17 cellular contexts compared by ENCODE assay signal in the genomic region with DNA sequence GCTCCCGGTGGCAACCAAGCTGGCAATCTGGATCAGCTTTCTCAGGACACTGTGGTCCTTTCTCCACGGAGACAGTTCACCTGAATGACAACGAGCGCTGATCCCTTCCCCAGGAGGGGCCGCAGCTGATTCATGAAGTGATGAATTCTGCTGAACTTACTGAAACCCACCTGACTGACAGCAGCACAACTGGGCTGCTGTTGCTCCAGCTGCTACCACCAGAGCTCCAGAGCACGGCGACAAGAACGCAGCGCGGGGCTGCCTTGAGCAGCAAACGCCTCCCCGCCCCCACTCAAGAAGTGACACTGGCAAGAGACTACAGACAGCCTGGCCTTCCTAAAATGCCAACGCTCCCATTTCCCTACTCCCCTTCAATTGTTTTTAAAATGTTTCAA. TPM values are rescaled to one million over a fixed set of nuclear protein-coding genes. Genes with fewer than 3 reads are reported as not detected.
DNase-seq lines count a peak whose midpoint lies in the region; ATAC-seq and TF ChIP-seq lines count a peak whose summit lies in the region.
"Had no signal": no experiment of that assay in that cellular context is flagged by ENCODE, and none has a peak within 500 bp of the region (broad histone marks: within the 10 kb centered on the region; RNA-seq: fewer than 3 reads in every experiment).

No MANE protein-coding gene starts in this region.

- H4K8ac ChIP-seq in trophoblast cell (ENCODE audit: low read depth, low read length), result no peak overlapping the region

- peaks cover 2% of the 10 kb centered on the region for H3K9me3 ChIP-seq in trophoblast cell (ENCODE audit: insufficient read depth, low read depth, low read length)
- no peaks in the 10 kb centered on the region for H3K9me3 ChIP-seq in upper lobe of right lung
- H3K9me3 ChIP-seq: left lung, neutrophil had no signal

- no peaks in the 10 kb centered on the region for H3K27me3 ChIP-seq in trophoblast cell (ENCODE audit: insufficient read depth, low read length)
- H3K27me3 ChIP-seq in upper lobe of right lung, result no peaks in the 10 kb centered on the region
- H3K27me3 ChIP-seq: left lung had no signal

- no peak overlapping the region for H2AK5ac ChIP-seq in trophoblast cell (ENCODE audit: low read length)

- peaks cover 40 to 48% of the 10 kb centered on the region in 2 experiments for H3K36me3 ChIP-seq in trophoblast cell (ENCODE audit: control insufficient read depth in 1 of 2, insufficient read depth in 2 of 2, low read length in 2 of 2)
- H3K36me3 ChIP-seq in upper lobe of right lung, result peaks cover 18% of the 10 kb centered on the region
- H3K36me3 ChIP-seq: neutrophil had no signal

- DNase-seq in Right ventricle myocardium inferior (ENCODE audit: missing footprints) (peak; percentile 28), left cardiac atrium (no peak), coronary artery (ENCODE audit: low spot score) (no peak), trophoblast cell (no peak), upper lobe of right lung (no peak), NCI-H774 (lab: John Stamatoyannopoulos, UW) (no peak), germinal center (ENCODE audit: low spot score) (no peak)
- no peak for DNase-seq in activated CD4-positive, alpha-beta T cell treated with anti-CD3 and anti-CD28 coated beads for 1 hour
- DNase-seq: activated CD4-positive, alpha-beta T cell treated with anti-CD3 and anti-CD28 coated beads for 4 hours; activated CD8-positive, alpha-beta memory T cell treated with anti-CD3 and anti-CD28 coated beads, Interleukin-2, amount 10 ng/mL, durations not matched to agents 7 days and 5 days; left lung; NCI-H1092; stimulated activated CD4-positive, alpha-beta T cell treated with anti-CD3 and anti-CD28 coated beads, Interleukin-2, amount 100 ng/mL, for 24 hours; SW 1271 had no signal

- H3K4me1 ChIP-seq in trophoblast cell (ENCODE audit: control insufficient read depth in 1 of 2, insufficient read depth in 2 of 2, low read length in 2 of 2), result peaks cover 0 to 2% of the 10 kb centered on the region in 2 experiments
- peaks cover 48% of the 10 kb centered on the region for H3K4me1 ChIP-seq in upper lobe of right lung

- peak overlapping the region; percentile 37 for H3K4ac ChIP-seq in trophoblast cell (ENCODE audit: low read depth, low read length)

- H3K4me3 ChIP-seq in coronary artery (peak overlapping the region; percentile 42), trophoblast cell (ENCODE audit: low read depth, low read length) (no peak overlapping the region), upper lobe of right lung (no peak overlapping the region)
- H3K4me3 ChIP-seq: left lung had no signal

- H2BK12ac ChIP-seq in trophoblast cell (ENCODE audit: low read length), result no peak overlapping the region

- H3K27ac ChIP-seq in coronary artery (peak overlapping the region; percentile 68 to 93), trophoblast cell (ENCODE audit: low read depth, low read length) (no peak overlapping the region), upper lobe of right lung (peak overlapping the region; percentile 5)
- H3K27ac ChIP-seq: C4-2B, epithelial cell of prostate, left lung, neutrophil had no signal

- TF ChIP-seq CTCF in coronary artery (IDR thresholded peaks at IDR 0.05), result no peak
- TF ChIP-seq CTCF in upper lobe of right lung (IDR thresholded peaks at IDR 0.05), result no peak

- intact Hi-C loops in Right ventricle myocardium inferior (cut with DNase I), result no loop called here
- intact Hi-C loops in left cardiac atrium (cut with DNase I), result loop anchor here (5.0 kb wide), 2 partner anchors 191 to 251 kb away; no protein-coding TSS in a partner anchor
- intact Hi-C loops in upper lobe of right lung (cut with DNase I), result loop anchor here (10.0 kb wide), 3 partner anchors 103 to 243 kb away; a partner anchor contains a TSS

- peak overlapping the region; percentile 33 for H3K18ac ChIP-seq in trophoblast cell (ENCODE audit: low read length)

- no peak overlapping the region for H3K14ac ChIP-seq in trophoblast cell (ENCODE audit: low read length)

- ATAC-seq in Right ventricle myocardium inferior (no peak), left cardiac atrium (no peak), upper lobe of right lung (no peak)
- ATAC-seq: activated CD8-positive, alpha-beta memory T cell treated with anti-CD3 and anti-CD28 coated beads, Interleukin-2, amount 10 ng/mL, durations not matched to agents 7 days and 5 days had no signal

- no peak overlapping the region for H2BK120ac ChIP-seq in trophoblast cell (ENCODE audit: insufficient read depth, low read length, poor library complexity)

- no peaks in the 10 kb centered on the region for H3K79me1 ChIP-seq in trophoblast cell (ENCODE audit: low read length)

- H3K23ac ChIP-seq in trophoblast cell (ENCODE audit: low read length), result no peak overlapping the region

- no peak overlapping the region for H3K9ac ChIP-seq in trophoblast cell (ENCODE audit: low read length)

- H3K79me2 ChIP-seq in trophoblast cell (ENCODE audit: control insufficient read depth, insufficient read depth, low read length, poor library complexity), result peaks cover 3% of the 10 kb centered on the region

- H2BK5ac ChIP-seq in trophoblast cell (ENCODE audit: low read depth, low read length, poor library complexity), result no peak overlapping the region

- H4K12ac ChIP-seq in trophoblast cell (ENCODE audit: low read depth, low read length), result no peak overlapping the region

- H3K4me2 ChIP-seq in trophoblast cell (ENCODE audit: low read length), result no peak overlapping the region

- no CpG with 5 or more reads among the region's 13 CpGs for WGBS in trophoblast cell (ENCODE audit: extremely low coverage, insufficient coverage, insufficient read length)

- no peak overlapping the region for H2AFZ ChIP-seq in trophoblast cell (ENCODE audit: insufficient read depth, low read length, poor library complexity)

- no peak overlapping the region for H4K91ac ChIP-seq in trophoblast cell (ENCODE audit: low read depth, low read length)

RNA-seq across cellular contexts. Expression of a gene that starts 10.0 kb away (rescaled TPM):
- total RNA-seq in Right ventricle myocardium inferior, result 29.7 TPM
- 10 to 100 TPM; 32.8 to 57.3 TPM for total RNA-seq in left cardiac atrium
- 57.9 and 59.3 TPM in 2 replicates for polyA plus RNA-seq in trophoblast cell (2013)
- total RNA-seq in upper lobe of right lung, result 70.8 TPM
